In the genomic region with DNA sequence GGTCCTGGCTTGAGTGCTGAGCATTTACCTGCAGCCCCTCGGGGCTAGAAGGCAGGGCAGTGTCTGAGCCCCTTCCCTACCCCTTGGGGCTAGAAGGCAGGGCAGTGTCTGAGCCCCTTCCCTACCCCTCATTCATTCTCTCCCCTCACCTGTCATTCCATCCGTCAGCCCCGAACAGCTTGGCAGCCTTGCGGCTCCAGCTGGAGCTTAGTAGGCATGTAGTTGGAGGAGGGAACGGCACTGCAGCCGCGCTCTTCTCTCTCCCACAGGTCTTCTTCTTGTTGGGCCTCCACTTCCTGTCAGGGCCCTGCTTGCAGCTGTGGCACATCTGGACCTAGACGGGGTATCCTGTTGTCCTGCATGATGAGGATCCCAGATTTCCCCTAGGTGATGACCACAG, we compare ENCODE assay signal across 10 cellular contexts. TPM values are rescaled to one million over a fixed set of nuclear protein-coding genes. Genes with fewer than 3 reads are reported as not detected.
A peak's percentile ranks its signal among the peaks of the same experiment; 100 is the strongest.
DNase-seq lines count a peak whose midpoint lies in the region; ATAC-seq, FAIRE-seq and TF ChIP-seq lines count a peak whose summit lies in the region.
"Had no signal": no experiment of that assay in that cellular context is flagged by ENCODE, and none has a peak within 500 bp of the region (broad histone marks: within the 10 kb centered on the region; RNA-seq: fewer than 3 reads in every experiment).

No MANE protein-coding gene starts in this region.

- DNase-seq in A549 (ENCODE audit: low read depth in 1 of 2, low spot score in 1 of 2) (no peak), GM12878 (ENCODE audit: low read depth, low spot score) (no peak), kidney glomerular epithelial cell (lab: John Stamatoyannopoulos, UW) (no peak), NCI-H446 (lab: John Stamatoyannopoulos, UW) (no peak), right lobe of liver (no peak)
- DNase-seq in CD4-positive, CD25-positive, alpha-beta regulatory T cell: no peak

- no TSS peak for BruUV-seq in GM12878 (replicated peaks; lab: Mats Ljungman, UMichigan)

- SMC1A ChIA-PET in GM12878 (lab: Charles Lee; ENCODE audit: uncharacterized antibody, unreplicated experiment): interaction anchor here (0.6 to 17.9 kb wide), 7 partner anchors 9 to 93 kb away, joined by 3 to 222 read pairs (median 4); no protein-coding TSS in a partner anchor

- CTCF ChIA-PET in A549 (lab: Yijun Ruan, JAX) (interaction anchor here (0.6 to 12.1 kb wide), 6 partner anchors 12 to 212 kb away, joined by 3 to 116 read pairs (median 6); a partner anchor contains a TSS), GM12878 (lab: Yijun Ruan, JAX) (interaction anchor here (0.7 to 6.0 kb wide), 8 partner anchors 8 to 103 kb away, joined by 3 to 41 read pairs (median 6); no protein-coding TSS in a partner anchor)

- no peak overlapping the region for H3K9ac ChIP-seq in GM12878 (ENCODE audit: control insufficient read depth, insufficient read depth, low read length)

- POLR2A ChIA-PET in A549 (lab: Yijun Ruan, JAX) (no interaction called here), GM12878 (lab: Charles Lee) (interaction anchor here (5.0 to 21.4 kb wide), 2 partner anchors 10 to 21 kb away, joined by 54 to 334 read pairs; a partner anchor contains a TSS)

- H3K4me2 ChIP-seq in A549: no peak overlapping the region; the same call in 2 of the 3 replicates
- peak overlapping the region; percentile 30; the same call in 1 of the 2 replicates for H3K4me2 ChIP-seq in GM12878 (ENCODE audit: control insufficient read depth, insufficient read depth)

- H3K4me1 ChIP-seq in A549 (peaks cover 77% of the 10 kb centered on the region), GM12878 (ENCODE audit: control insufficient read depth, insufficient read depth, low read length) (peaks cover 60% of the 10 kb centered on the region), neutrophil (ENCODE audit: control insufficient read depth in 1 of 2, insufficient read depth in 1 of 2, low read depth in 1 of 2, low read length in 1 of 2) (peaks cover 90 to 97% of the 10 kb centered on the region in 2 experiments), right lobe of liver (peaks cover 0 to 62% (median 17%) of the 10 kb centered on the region in 4 donors)
- H3K4me1 ChIP-seq in CD4-positive, CD25-positive, alpha-beta regulatory T cell (ENCODE audit: control insufficient read depth, insufficient read depth, low read length, poor library complexity, severe bottlenecking): peaks cover 77% of the 10 kb centered on the region

- no peak for FAIRE-seq in A549 (lab: Jason Lieb, UNC)
- no peak for FAIRE-seq in GM12878 (lab: Jason Lieb, UNC)
- FAIRE-seq: frontal cortex, GM12892 had no signal

- no peaks in the 10 kb centered on the region for H3K9me3 ChIP-seq in A549
- no peaks in the 10 kb centered on the region for H3K9me3 ChIP-seq in CD4-positive, CD25-positive, alpha-beta regulatory T cell (ENCODE audit: control insufficient read depth in 2 of 2, low read length in 2 of 2)
- no peaks in the 10 kb centered on the region for H3K9me3 ChIP-seq in GM12878 (replicated peaks; ENCODE audit: control insufficient read depth, insufficient read depth, low read length)
- no peaks in the 10 kb centered on the region for H3K9me3 ChIP-seq in neutrophil
- no peaks in the 10 kb centered on the region for H3K9me3 ChIP-seq in right lobe of liver

- peaks cover 38 to 95% (median 78%) of the 10 kb centered on the region in 4 donors for H3K4me1 Mint-ChIP-seq in CD4-positive, CD25-positive, alpha-beta regulatory T cell

- in situ Hi-C loops in GM12878 (cut with MboI): no loop called here

- H3K4me3 ChIP-seq in A549: no peak overlapping the region
- no peak overlapping the region for H3K4me3 ChIP-seq in CD4-positive, CD25-positive, alpha-beta regulatory T cell (ENCODE audit: low read depth, low read length)
- no peak overlapping the region for H3K4me3 ChIP-seq in GM12878
- peak overlapping the region in 1 of 2 experiments; percentile 46 for H3K4me3 ChIP-seq in neutrophil (ENCODE audit: low read depth in 1 of 2, low read length in 1 of 2)
- H3K4me3 ChIP-seq in right lobe of liver: no peak overlapping the region

- intact Hi-C loops in GM12878 (cut with micrococcal nuclease; ENCODE audit: unreplicated experiment) (no loop called here), right lobe of liver (cut with DNase I) (no loop called here)

- H3K27me3 ChIP-seq in CD4-positive, CD25-positive, alpha-beta regulatory T cell (ENCODE audit: control insufficient read depth, insufficient read depth, low read length): no peaks in the 10 kb centered on the region
- H3K27me3 ChIP-seq in GM12878 (replicated peaks in 1 of 2; ENCODE audit: control insufficient read depth in 2 of 2, insufficient read depth in 2 of 2, low read length in 1 of 2): no peaks in the 10 kb centered on the region
- no peaks in the 10 kb centered on the region for H3K27me3 ChIP-seq in neutrophil
- no peaks in the 10 kb centered on the region for H3K27me3 ChIP-seq in right lobe of liver

- RAD21 ChIA-PET in GM12878 (lab: Charles Lee; ENCODE audit: unreplicated experiment): interaction anchor here (0.7 to 2.5 kb wide), 3 partner anchors 8 to 43 kb away, joined by 3 to 7 read pairs (median 4); no protein-coding TSS in a partner anchor

- H2AFZ ChIP-seq in GM12878 (ENCODE audit: control insufficient read depth, low read depth, low read length): no peak overlapping the region

- H3K9me3 Mint-ChIP-seq in CD4-positive, CD25-positive, alpha-beta regulatory T cell: no peaks in the 10 kb centered on the region

- H3K27me3 Mint-ChIP-seq in CD4-positive, CD25-positive, alpha-beta regulatory T cell: no peaks in the 10 kb centered on the region

- H3K27ac Mint-ChIP-seq in CD4-positive, CD25-positive, alpha-beta regulatory T cell: peak overlapping the region; percentile 11 to 95 (median 63)

- TF ChIP-seq RAD21 in A549 (conservative IDR thresholded peaks at IDR 0.05 in 1 of 2, IDR thresholded peaks at IDR 0.05 in 1 of 2) (no peak), GM12878 (IDR thresholded peaks at IDR 0.05; ENCODE audit: insufficient read depth, low read depth, low read length) (no peak)

- H4K20me1 ChIP-seq in GM12878 (ENCODE audit: control insufficient read depth, insufficient read depth): peaks cover 40% of the 10 kb centered on the region

- WGBS in A549 (ENCODE audit: missing lambda C conversion rate): 97% methylated on average over 8 of the region's 8 CpGs
- 60% methylated on average over 8 of the region's 8 CpGs for WGBS in GM12878 (ENCODE audit: insufficient coverage, insufficient replicate concordance, low lambda C conversion rate, missing lambda C conversion rate)
- WGBS in right lobe of liver (ENCODE audit: insufficient coverage, low coverage, low lambda C conversion rate, missing lambda C conversion rate): 90% methylated on average over 5 of the region's 8 CpGs

- TF ChIP-seq CTCF in A549 (IDR thresholded peaks at IDR 0.05) (no peak), GM12878 (IDR thresholded peaks at IDR 0.05 in 2 of 3, conservative IDR thresholded peaks at IDR 0.05 in 1 of 3; ENCODE audit: control insufficient read depth in 2 of 3, extremely low read depth in 1 of 3, insufficient read depth in 1 of 3, low read depth in 3 of 3, low read length in 3 of 3) (no peak), neutrophil (IDR thresholded peaks at IDR 0.05) (no peak), right lobe of liver (IDR thresholded peaks at IDR 0.05) (no peak)

- no peaks in the 10 kb centered on the region for H3K36me3 ChIP-seq in CD4-positive, CD25-positive, alpha-beta regulatory T cell (ENCODE audit: control insufficient read depth, insufficient read depth, low read length)
- H3K36me3 ChIP-seq in GM12878 (ENCODE audit: control insufficient read depth in 2 of 2, insufficient read depth in 2 of 2, low read length in 1 of 2) (peaks cover 0 to 7% of the 10 kb centered on the region in 2 experiments; a peak in 3 of 4 replicates), neutrophil (no peaks in the 10 kb centered on the region), right lobe of liver (no peaks in the 10 kb centered on the region)

- H3K4me3 Mint-ChIP-seq in CD4-positive, CD25-positive, alpha-beta regulatory T cell: peak overlapping the region in 3 of 4 donors; percentile 12 to 51 (median 23)

- TF ChIP-seq POLR2A in A549 (IDR thresholded peaks at IDR 0.05; ENCODE audit: low read length): no peak
- TF ChIP-seq POLR2A in GM12878 (IDR thresholded peaks at IDR 0.05; ENCODE audit: low read depth, low read length): no peak
- no peak for TF ChIP-seq POLR2A in right lobe of liver (IDR thresholded peaks at IDR 0.05)

- ATAC-seq in A549 (no peak), GM12878 (no peak), GM19467 (IDR thresholded peaks at IDR 0.05; ENCODE audit: unreplicated experiment) (no peak), right lobe of liver (no peak)
- no peak for ATAC-seq in CD4-positive, CD25-positive, alpha-beta regulatory T cell (ENCODE audit: low read depth in 2 of 2)

- H3K79me2 ChIP-seq in GM12878 (ENCODE audit: control insufficient read depth, insufficient read depth, low read length): peaks cover 78% of the 10 kb centered on the region

- TF ChIP-seq EP300 in A549 (IDR thresholded peaks at IDR 0.05) (no peak), GM12878 (IDR thresholded peaks at IDR 0.05; ENCODE audit: borderline replicate concordance in 1 of 2, control insufficient read depth in 1 of 2, low read depth in 2 of 2, low read length in 2 of 2) (no peak)

- H3K36me3 Mint-ChIP-seq in CD4-positive, CD25-positive, alpha-beta regulatory T cell: no peaks in the 10 kb centered on the region

- H3K27ac ChIP-seq in A549: peak overlapping the region; percentile 74 to 85; a peak in 3 of 6 replicates
- no peak overlapping the region for H3K27ac ChIP-seq in CD4-positive, CD25-positive, alpha-beta regulatory T cell (ENCODE audit: insufficient read depth, low read length, poor library complexity, severe bottlenecking)
- H3K27ac ChIP-seq in GM12878 (ENCODE audit: control insufficient read depth, insufficient read depth): no peak overlapping the region
- peak overlapping the region; percentile 81 for H3K27ac ChIP-seq in neutrophil
- H3K27ac ChIP-seq in right lobe of liver: no peak overlapping the region

RNA-seq across cellular contexts. Expression of a gene that starts 22.1 kb away (rescaled TPM):
- polyA plus RNA-seq in A549 (2011; rRNA removed): 37.2 and 48.5 TPM in 2 replicates
- polyA plus RNA-seq in A549 (2012; cell fraction: cytosol; rRNA removed): 34.3 and 42.5 TPM in 2 replicates
- polyA plus RNA-seq in A549 (2012; cell fraction: nucleus; rRNA removed): 62.0 and 66.6 TPM in 2 replicates
- 36.5 to 43.8 TPM (median 43.0 TPM) in 3 replicates for polyA plus RNA-seq in A549 (2017; fragmentation: RNase III; extraction: RNeasy Plus Mini Kit Qiagen cat#74134 plus additional on column Dnase treatment)
- 49.2 and 51.4 TPM in 2 replicates for polyA minus RNA-seq in A549 (2011; rRNA and poly(A)+ RNA removed)
- 167 TPM for total RNA-seq in CD4-positive, CD25-positive, alpha-beta regulatory T cell
- polyA plus RNA-seq in CD4-positive, CD25-positive, alpha-beta regulatory T cell: 1 to 10 TPM; 2.4 to 3.8 (median 2.9) TPM
- total RNA-seq in GM12878 (2013; cell fraction: nucleolus; rRNA removed): 38.9 and 42.0 TPM in 2 replicates
- 59.9 and 62.6 TPM in 2 replicates for total RNA-seq in GM12878 (2014; rRNA removed)
- 36.1 and 38.8 TPM in 2 replicates for total RNA-seq in GM12878 (2014; rRNA removed; fragmentation: Illumina TruSeq; extraction: Trizol)
- 92.2 and 93.0 TPM in 2 replicates for total RNA-seq in GM12878 (2021)
- polyA plus RNA-seq in GM12878 (2011; ENCODE audit: low read depth): 44.2 TPM
- polyA plus RNA-seq in GM12878 (2011; rRNA removed): 51.0 and 71.7 TPM in 2 replicates
- 83.8 and 84.4 TPM in 2 replicates for polyA plus RNA-seq in GM12878 (2011; cell fraction: cytosol; rRNA removed)
- polyA plus RNA-seq in GM12878 (2011; cell fraction: nucleus; rRNA removed): 110 and 118 TPM in 2 replicates
- polyA plus RNA-seq in GM12878 (2012): 44.4 and 63.5 TPM in 2 replicates
- 66.8 and 70.6 TPM in 2 replicates for polyA plus RNA-seq in GM12878 (2014; fragmentation: Illumina TruSeq; extraction: Trizol)
- polyA plus RNA-seq in GM12878 (2014; fragmentation: Nextera tagmentation; extraction: Ambion mirVana): 1 to 10 TPM in 1 of 2 experiments, under 1 TPM in 1; 0.72 to 4.9 TPM
- polyA plus RNA-seq in GM12878 (2014; rRNA removed): 65.5 and 65.7 TPM in 2 replicates
- polyA plus RNA-seq in GM12878 (2016; fragmentation: Nextera tagmentation; extraction: Ambion mirVana): 1 to 10 TPM; 4.2 to 6.2 TPM
- 67.7 and 81.3 TPM in 2 replicates for polyA minus RNA-seq in GM12878 (2011; rRNA and poly(A)+ RNA removed)
- 25.1 and 29.4 TPM in 2 replicates for polyA minus RNA-seq in GM12878 (2011; cell fraction: cytosol; rRNA and poly(A)+ RNA removed)
- 23.2 and 39.0 TPM in 2 replicates for polyA minus RNA-seq in GM12878 (2011; cell fraction: nucleus; rRNA and poly(A)+ RNA removed)
- total RNA-seq in right lobe of liver: 10 to 100 TPM; 25.6 to 46.6 (median 34.0) TPM

Comparison
In these comparisons a context has a peak if more than half of its experiments do, and no peak if none do; other contexts are left out.
1. H3K27ac ChIP-seq: peak in A549 (2 of 2) and neutrophil (single experiment); none in CD4-positive, CD25-positive, alpha-beta regulatory T cell (single experiment), GM12878 (single experiment) and right lobe of liver (0 of 3).